ENCODE assay signal across 19 cellular contexts in the genomic region with DNA sequence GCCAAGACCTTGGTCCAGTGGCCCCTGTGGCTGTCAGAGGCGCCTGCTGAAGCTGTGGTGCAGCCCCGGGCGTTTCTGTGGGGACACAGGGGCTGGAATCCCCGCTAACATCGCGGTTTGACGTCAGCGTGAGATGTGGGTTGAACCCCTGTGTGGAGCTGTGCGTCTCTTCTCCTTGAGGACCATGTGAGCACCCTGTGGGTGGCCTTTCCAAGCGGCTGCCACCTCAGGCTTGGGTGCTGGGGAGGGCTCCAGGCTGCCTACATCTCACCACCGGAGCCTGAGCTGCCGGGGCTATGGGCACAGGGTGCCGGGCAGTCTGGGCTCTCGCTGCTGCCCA. TPM values are rescaled to one million over a fixed set of nuclear protein-coding genes. Genes with fewer than 3 reads are reported as not detected.
DNase-seq lines count a peak whose midpoint lies in the region; ATAC-seq and TF ChIP-seq lines count a peak whose summit lies in the region.
"Had no signal": no experiment of that assay in that cellular context is flagged by ENCODE, and none has a peak within 500 bp of the region (broad histone marks: within the 10 kb centered on the region; RNA-seq: fewer than 3 reads in every experiment).

No MANE protein-coding gene starts in this region.

- no peaks in the 10 kb centered on the region for H4K20me1 ChIP-seq in PC-3 (ENCODE audit: low read length)

- TF ChIP-seq CTCF in RWPE2 (IDR thresholded peaks at IDR 0.05; ENCODE audit: poor library complexity, severe bottlenecking) (no peak), WERI-Rb-1 (IDR thresholded peaks at IDR 0.05; ENCODE audit: low read depth, low read length) (no peak), spleen (IDR thresholded peaks at IDR 0.05 in 8 of 11, conservative IDR thresholded peaks at IDR 0.05 in 3 of 11) (no peak), PC-3 (conservative IDR thresholded peaks at IDR 0.05; ENCODE audit: low read depth, low read length) (no peak), Calu3 (IDR thresholded peaks at IDR 0.05; ENCODE audit: unreplicated experiment) (no peak)

- H3K14ac ChIP-seq in neuronal stem cell (ENCODE audit: low read length), result peak overlapping the region; percentile 82

- H2BK12ac ChIP-seq in neuronal stem cell (ENCODE audit: low read length), result no peak overlapping the region

- no peak overlapping the region for H3K27ac Mint-ChIP-seq in Calu3 (ENCODE audit: unreplicated experiment)
- H3K27ac Mint-ChIP-seq: CD4-positive, CD25-positive, alpha-beta regulatory T cell; CD8-positive, alpha-beta memory T cell; GM23338; HFFc6; IgD-negative memory B cell had no signal

- H3F3A ChIP-seq in PC-3 (ENCODE audit: low read length, unreplicated experiment), result no peaks in the 10 kb centered on the region

- H3K27me3 ChIP-seq in RWPE2 (ENCODE audit: insufficient read depth, poor library complexity, severe bottlenecking) (no peaks in the 10 kb centered on the region), WERI-Rb-1 (ENCODE audit: insufficient read depth, low read depth, severe bottlenecking) (no peaks in the 10 kb centered on the region), neuronal stem cell (ENCODE audit: control insufficient read depth in 3 of 3, insufficient read depth in 3 of 3, low read depth in 1 of 3, low read length in 3 of 3) (no peaks in the 10 kb centered on the region), spleen (replicated peaks in 1 of 7) (no peaks in the 10 kb centered on the region), PC-3 (ENCODE audit: low read length) (no peaks in the 10 kb centered on the region)
- H3K27me3 ChIP-seq: BE2C had no signal

- no peak overlapping the region for H4K8ac ChIP-seq in neuronal stem cell (ENCODE audit: low read depth, low read length)

- no peak overlapping the region for H3K4me2 ChIP-seq in neuronal stem cell (ENCODE audit: insufficient read depth, low read length, poor library complexity, severe bottlenecking)
- no peak overlapping the region for H3K4me2 ChIP-seq in PC-3 (ENCODE audit: low read length)
- H3K4me2 ChIP-seq: GM23338 had no signal

- H3K4me3 ChIP-seq in RWPE2 (ENCODE audit: severe bottlenecking) (no peak overlapping the region), WERI-Rb-1 (ENCODE audit: low read depth, low read length) (no peak overlapping the region), neuronal stem cell (ENCODE audit: low read length in 2 of 2) (no peak overlapping the region), spleen (no peak overlapping the region), PC-3 (ENCODE audit: low read length) (no peak overlapping the region)
- H3K4me3 ChIP-seq: GM23338 had no signal

- H3K36me3 ChIP-seq in RWPE2 (ENCODE audit: low read depth) (peaks cover 8% of the 10 kb centered on the region), WERI-Rb-1 (peaks cover 3% of the 10 kb centered on the region), neuronal stem cell (replicated peaks in 1 of 2; ENCODE audit: control insufficient read depth in 2 of 2, insufficient read depth in 2 of 2, low read length in 2 of 2) (peaks cover 9 to 32% of the 10 kb centered on the region in 2 donors), spleen (peaks cover 0 to 97% (median 50%) of the 10 kb centered on the region in 6 donors), PC-3 (ENCODE audit: low read depth, low read length) (no peaks in the 10 kb centered on the region)
- H3K36me3 ChIP-seq: BE2C had no signal

- no peak overlapping the region for H3K18ac ChIP-seq in neuronal stem cell (ENCODE audit: low read length)

- no peaks in the 10 kb centered on the region for H3K4me1 Mint-ChIP-seq in Calu3 (ENCODE audit: low read depth, unreplicated experiment)
- H3K4me1 Mint-ChIP-seq: CD4-positive, CD25-positive, alpha-beta regulatory T cell; GM23338; IgD-negative memory B cell had no signal

- no peak overlapping the region for H2AK5ac ChIP-seq in neuronal stem cell (ENCODE audit: low read depth, low read length)

- H3K79me2 ChIP-seq in PC-3 (ENCODE audit: low read length), result no peaks in the 10 kb centered on the region

- POLR2A ChIA-PET in PC-3 (lab: Charles Lee; ENCODE audit: unreplicated experiment), result no interaction called here

- TF ChIP-seq POLR2A in spleen (IDR thresholded peaks at IDR 0.05), result no peak

- BruUV-seq in PC-3 (replicated peaks; lab: Mats Ljungman, UMichigan), result no TSS peak
- no TSS peak for BruUV-seq in Calu3 (replicated peaks; lab: Mats Ljungman, UMichigan)

- no peak overlapping the region for H2AFZ ChIP-seq in neuronal stem cell (ENCODE audit: low read length)
- no peak overlapping the region for H2AFZ ChIP-seq in PC-3 (ENCODE audit: low read length)
- H2AFZ ChIP-seq: GM23338 had no signal

- ATAC-seq in RWPE2 (ENCODE audit: low read depth) (no peak), PC-3 (no peak), HG03025 (IDR thresholded peaks at IDR 0.05; ENCODE audit: low FRiP score, unreplicated experiment) (no peak)
- ATAC-seq: GM23338, HCT116, HepG2 had no signal

- H3K4me1 ChIP-seq in RWPE2 (ENCODE audit: insufficient read depth, poor library complexity, severe bottlenecking), result no peaks in the 10 kb centered on the region
- H3K4me1 ChIP-seq in neuronal stem cell (ENCODE audit: control insufficient read depth in 2 of 2, insufficient read depth in 1 of 2, low read depth in 1 of 2, low read length in 2 of 2), result no peaks in the 10 kb centered on the region
- H3K4me1 ChIP-seq in spleen, result no peaks in the 10 kb centered on the region
- H3K4me1 ChIP-seq in PC-3 (ENCODE audit: insufficient read depth, low read length), result no peaks in the 10 kb centered on the region
- H3K4me1 ChIP-seq: BE2C had no signal

- no peak overlapping the region for H3K4me3 Mint-ChIP-seq in Calu3 (ENCODE audit: low read depth, unreplicated experiment)
- H3K4me3 Mint-ChIP-seq: CD4-positive, CD25-positive, alpha-beta regulatory T cell; CD8-positive, alpha-beta memory T cell; GM23338; HFFc6; IgD-negative memory B cell had no signal

- CTCF ChIA-PET in PC-3 (lab: Charles Lee) (no interaction called here), Calu3 (lab: Charles Lee) (no interaction called here)

- no peak overlapping the region for H4K91ac ChIP-seq in neuronal stem cell (ENCODE audit: low read depth, low read length, poor library complexity)

- H3K36me3 Mint-ChIP-seq in Calu3 (ENCODE audit: insufficient read depth, unreplicated experiment), result no peaks in the 10 kb centered on the region

- peak; percentile 46 for DNase-seq in RWPE2 (ENCODE audit: low spot score)
- DNase-seq in WERI-Rb-1, result peak; percentile 4
- no peak for DNase-seq in neuronal stem cell (ENCODE audit: low spot score)
- peak; percentile 56 for DNase-seq in spleen
- no peak for DNase-seq in PC-3
- DNase-seq in Calu3, result no peak
- DNase-seq: ACHN; C1 segment of cervical spinal cord; CD4-positive, CD25-positive, alpha-beta regulatory T cell; COR-L47; H7; HFFc6 had no signal

- H3K79me1 ChIP-seq in neuronal stem cell (ENCODE audit: low read depth, low read length), result no peaks in the 10 kb centered on the region

- intact Hi-C loops in spleen (cut with DNase I; ENCODE audit: low total_unique reads) (no loop called here), PC-3 (cut with micrococcal nuclease) (no loop called here), Calu3 (cut with micrococcal nuclease; ENCODE audit: unreplicated experiment) (no loop called here)

- H2BK5ac ChIP-seq in neuronal stem cell (ENCODE audit: low read length), result no peak overlapping the region

- no CpG with 5 or more reads among the region's 14 CpGs for WGBS in neuronal stem cell (ENCODE audit: extremely low coverage in 2 of 2, insufficient read length in 2 of 2, insufficient replicate concordance in 1 of 2), 2 donors
- WGBS in spleen, 5 donors, result 91 to 98% (median 94%) methylated on average over 8 to 14 of the region's 14 CpGs

- no peaks in the 10 kb centered on the region for H3K9me3 Mint-ChIP-seq in Calu3 (ENCODE audit: low read depth, unreplicated experiment)
- H3K9me3 Mint-ChIP-seq: CD8-positive, alpha-beta memory T cell; GM23338; HFFc6; IgD-negative memory B cell had no signal

- no peak overlapping the region for H2BK15ac ChIP-seq in neuronal stem cell (ENCODE audit: low read length)

- H3K9me2 ChIP-seq in PC-3 (replicated peaks; ENCODE audit: low read length), result no peaks in the 10 kb centered on the region

- no peak overlapping the region for H3K23ac ChIP-seq in neuronal stem cell (ENCODE audit: low read depth, low read length, poor library complexity)

- H2BK120ac ChIP-seq in neuronal stem cell (ENCODE audit: low read depth, low read length), result no peak overlapping the region

- H3K27ac ChIP-seq in RWPE2 (ENCODE audit: poor library complexity, severe bottlenecking), result no peak overlapping the region
- H3K27ac ChIP-seq in WERI-Rb-1, result no peak overlapping the region
- H3K27ac ChIP-seq in neuronal stem cell (replicated peaks; ENCODE audit: low read length), result no peak overlapping the region
- H3K27ac ChIP-seq in spleen, result no peak overlapping the region
- no peak overlapping the region for H3K27ac ChIP-seq in PC-3 (ENCODE audit: low read length)

- H3K9me3 ChIP-seq in RWPE2 (ENCODE audit: severe bottlenecking) (no peaks in the 10 kb centered on the region), WERI-Rb-1 (ENCODE audit: severe bottlenecking) (peaks cover 5% of the 10 kb centered on the region), neuronal stem cell (replicated peaks in 1 of 2; ENCODE audit: control insufficient read depth in 2 of 2, insufficient read depth in 1 of 2, low read depth in 1 of 2, low read length in 2 of 2) (peaks cover 0 to 2% of the 10 kb centered on the region in 2 donors), spleen (no peaks in the 10 kb centered on the region), PC-3 (ENCODE audit: low read length) (no peaks in the 10 kb centered on the region)
- H3K9me3 ChIP-seq: BE2C had no signal

- H3K9ac ChIP-seq in neuronal stem cell (ENCODE audit: low read depth, low read length, poor library complexity) (no peak overlapping the region), PC-3 (ENCODE audit: low read length) (no peak overlapping the region)

- no peak overlapping the region for H3K4ac ChIP-seq in neuronal stem cell (ENCODE audit: low read length)

- no peaks in the 10 kb centered on the region for H3K27me3 Mint-ChIP-seq in Calu3 (ENCODE audit: unreplicated experiment)
- H3K27me3 Mint-ChIP-seq: CD4-positive, CD25-positive, alpha-beta regulatory T cell; CD8-positive, alpha-beta memory T cell; IgD-negative memory B cell had no signal

RNA-seq across cellular contexts. Expression of gene UVSSA, which starts 27.7 kb away (rescaled TPM):
- 8.6 TPM for polyA plus RNA-seq in neuronal stem cell (2013, experiment 1 of 2)
- 8.7 TPM for polyA plus RNA-seq in neuronal stem cell (2013, experiment 2 of 2)
- 10 to 100 TPM; 23.9 to 54.0 (median 37.1) TPM for total RNA-seq in spleen
- polyA plus RNA-seq in spleen, result 10 to 100 TPM in 2 of 3 donors, 1 to 10 TPM in 1; 3.0 to 15.5 (median 10.3) TPM
- total RNA-seq in PC-3 (2014; rRNA removed), result 6.2 and 11.2 TPM in 2 replicates
- total RNA-seq in Calu3 (2022), result 19.9 and 22.6 TPM in 2 replicates

RNA-seq across cellular contexts. Expression of gene NKX1-1, which starts 31.6 kb away (rescaled TPM):
- not detected for polyA plus RNA-seq in neuronal stem cell (2013, experiment 1 of 2)
- not detected for polyA plus RNA-seq in neuronal stem cell (2013, experiment 2 of 2)
- total RNA-seq in spleen (not detected), PC-3 (2014; rRNA removed) (not detected in 2 replicates), Calu3 (2022) (not detected in 2 replicates)
- not detected for polyA plus RNA-seq in spleen
- total RNA-seq: CD4-positive, CD25-positive, alpha-beta regulatory T cell; CD8-positive, alpha-beta memory T cell; GM23338; H7; HepG2; HFFc6 had no signal
- polyA plus RNA-seq: CD4-positive, CD25-positive, alpha-beta regulatory T cell; CD8-positive, alpha-beta memory T cell; GM23338; HepG2; IgD-negative memory B cell had no signal

Comparison
In these comparisons a context has a peak if more than half of its experiments do, and no peak if none do; other contexts are left out.
1. DNase-seq: peak in RWPE2 (single experiment), WERI-Rb-1 (single experiment) and spleen (single experiment); none in neuronal stem cell (single experiment), PC-3 (single experiment) and Calu3 (single experiment).